Comparison of ENCODE assay signal across 23 cellular contexts in the genomic region with DNA sequence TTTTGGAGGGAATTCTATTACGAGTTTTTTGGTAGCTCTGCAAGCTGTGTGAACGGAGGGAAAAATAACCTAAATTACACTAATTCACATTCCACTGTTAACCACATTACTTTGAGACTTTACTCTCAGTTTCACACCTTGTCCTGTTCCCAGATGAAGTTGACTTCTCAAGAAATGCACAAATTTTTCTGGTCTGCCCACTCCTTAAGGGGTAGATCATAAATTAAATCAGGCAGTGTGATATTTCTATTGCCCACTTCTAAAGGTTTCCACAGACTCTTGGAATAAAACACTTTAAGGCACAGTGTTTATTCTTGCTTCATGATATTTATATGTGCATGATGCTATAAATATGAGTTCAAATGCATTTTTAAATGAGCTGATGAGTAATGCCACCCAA.
"Had no signal": no experiment of that assay in that cellular context is flagged by ENCODE, and none has a peak within 500 bp of the region (broad histone marks: within the 10 kb centered on the region; RNA-seq: fewer than 3 reads in every experiment).

No MANE protein-coding gene starts in this region.

- H3K27ac ChIP-seq: PC-9, VCaP had no signal

- ATAC-seq: activated T-helper 17 cell treated with anti-CD3 and anti-CD28 coated beads, Interleukin-2, amount 50 U/mL, for 72 hours; T-cell had no signal

- H3K4me3 Mint-ChIP-seq: activated CD4-positive, alpha-beta memory T cell treated with anti-CD3 and anti-CD28 coated beads, Interleukin-2, amount 10 ng/mL, durations not matched to agents 7 days and 5 days; activated CD4-positive, alpha-beta T cell treated with anti-CD3 and anti-CD28 coated beads, Interleukin-2, amount 10 ng/mL, durations not matched to agents 7 days and 5 days; activated T-helper 17 cell treated with anti-CD3 and anti-CD28 coated beads, Interleukin-2, amount 50 U/mL, for 72 hours; brain; central memory CD8-positive, alpha-beta T cell; T-cell had no signal

- DNase-seq: activated CD4-positive, alpha-beta memory T cell treated with anti-CD3 and anti-CD28 coated beads, Interleukin-2, amount 10 ng/mL, durations not matched to agents 7 days and 5 days; activated CD4-positive, alpha-beta T cell treated with anti-CD3 and anti-CD28 coated beads, Interleukin-2, amount 10 ng/mL, durations not matched to agents 7 days and 5 days; activated CD4-positive, CD25-positive, alpha-beta regulatory T cell; activated gamma-delta T cell treated with Interleukin-2 at 50 U/mL for 16 hours; activated naive CD4-positive, alpha-beta T cell treated with anti-CD3 and anti-CD28 coated beads, Interleukin-2, amount 50 U/mL, for 16 hours; activated T-cell treated with anti-CD3 and anti-CD28 coated beads for 4 hours; activated T-cell treated with anti-CD3 and anti-CD28 coated beads, Interleukin-2, amount 50 U/mL, for 48 hours; amygdala; MG63; NCI-H1105; NCI-H1436; NCI-H1694 treated with DMSO at 0.1 percent for 48 hours; NCI-H2081; NCI-H510A treated with DMSO at 0.1 percent for 48 hours; NCI-H69; PC-9; SIG-M5; T-cell had no signal

- H3K4me1 Mint-ChIP-seq: activated CD4-positive, alpha-beta memory T cell treated with anti-CD3 and anti-CD28 coated beads, Interleukin-2, amount 10 ng/mL, durations not matched to agents 7 days and 5 days; activated CD4-positive, alpha-beta T cell treated with anti-CD3 and anti-CD28 coated beads, Interleukin-2, amount 10 ng/mL, durations not matched to agents 7 days and 5 days; activated T-helper 17 cell treated with anti-CD3 and anti-CD28 coated beads, Interleukin-2, amount 50 U/mL, for 72 hours; central memory CD8-positive, alpha-beta T cell; T-cell had no signal

- H3K4me2 ChIP-seq: PC-9 had no signal

- H3K27ac Mint-ChIP-seq: activated CD4-positive, alpha-beta memory T cell treated with anti-CD3 and anti-CD28 coated beads, Interleukin-2, amount 10 ng/mL, durations not matched to agents 7 days and 5 days; activated CD4-positive, alpha-beta T cell treated with anti-CD3 and anti-CD28 coated beads, Interleukin-2, amount 10 ng/mL, durations not matched to agents 7 days and 5 days; activated T-helper 17 cell treated with anti-CD3 and anti-CD28 coated beads, Interleukin-2, amount 50 U/mL, for 72 hours; brain; T-cell had no signal

- H3K27me3 Mint-ChIP-seq: activated CD4-positive, alpha-beta memory T cell treated with anti-CD3 and anti-CD28 coated beads, Interleukin-2, amount 10 ng/mL, durations not matched to agents 7 days and 5 days; activated CD4-positive, alpha-beta T cell treated with anti-CD3 and anti-CD28 coated beads, Interleukin-2, amount 10 ng/mL, durations not matched to agents 7 days and 5 days; activated T-helper 17 cell treated with anti-CD3 and anti-CD28 coated beads, Interleukin-2, amount 50 U/mL, for 72 hours; brain; central memory CD8-positive, alpha-beta T cell; T-cell had no signal

- FAIRE-seq: astrocyte had no signal

- H3K9me3 ChIP-seq: MG63 had no signal

- H3K36me3 ChIP-seq: MG63 had no signal

- H2AFZ ChIP-seq: PC-9 had no signal

- H3K36me3 Mint-ChIP-seq: brain, T-cell had no signal

- H3K27me3 ChIP-seq: MG63 had no signal

- H3K4me3 ChIP-seq: MG63, PC-9 had no signal
